In genomic region chr13:101949681-101950080, GRCh38 we compare ENCODE assay signal across 33 cellular contexts.
"Had no signal": no experiment of that assay in that cellular context is flagged by ENCODE, and none has a peak within 500 bp of the region (broad histone marks: within the 10 kb centered on the region; RNA-seq: fewer than 3 reads in every experiment).

No MANE protein-coding gene starts in this region.

- H3K4me3 ChIP-seq: adrenal gland, K562 had no signal

- H3K4me3 Mint-ChIP-seq: activated B cell treated with CpG ODN at 0.5 μM for 24 hours; activated CD4-positive, alpha-beta memory T cell treated with anti-CD3 and anti-CD28 coated beads for 36 hours; activated naive CD4-positive, alpha-beta T cell treated with anti-CD3 and anti-CD28 coated beads for 36 hours; activated T-cell treated with anti-CD3 and anti-CD28 coated beads, Interleukin-2, amount 50 U/mL, for 4 hours; activated T-helper 1 cell treated with anti-CD3 and anti-CD28 coated beads, Interleukin-12 subunit alpha, Interleukin-12 subunit beta, Interleukin-2, Interleukin-4 antibody, amounts not matched to agents 30 ng/mL and 10 ng/mL and 1 ng/mL, durations not matched to agents 14 hours and 24 hours and 36 hours; brain had no signal

- H3K27ac Mint-ChIP-seq: activated B cell treated with CpG ODN at 0.5 μM for 24 hours; activated CD4-positive, alpha-beta memory T cell treated with anti-CD3 and anti-CD28 coated beads for 36 hours; activated naive CD4-positive, alpha-beta T cell treated with anti-CD3 and anti-CD28 coated beads for 36 hours; activated naive CD4-positive, alpha-beta T cell treated with anti-CD3 and anti-CD28 coated beads, Interleukin-2, amount 50 U/mL, for 72 hours; activated T-helper 1 cell treated with anti-CD3 and anti-CD28 coated beads, Interleukin-12 subunit alpha, Interleukin-12 subunit beta, Interleukin-2, Interleukin-4 antibody, amounts not matched to agents 30 ng/mL and 10 ng/mL and 1 ng/mL, durations not matched to agents 14 hours and 24 hours and 36 hours; brain had no signal

- H3K27me3 ChIP-seq: adrenal gland had no signal

- ATAC-seq: activated naive CD4-positive, alpha-beta T cell treated with anti-CD3 and anti-CD28 coated beads, Interleukin-2, amount 50 U/mL, for 72 hours; activated T-cell treated with anti-CD3 and anti-CD28 coated beads, Interleukin-2, amount 50 U/mL, for 4 hours; K562 had no signal

- H3K4me1 ChIP-seq: adrenal gland had no signal

- H3K27ac ChIP-seq: adrenal gland, VCaP had no signal

- H3K4me1 Mint-ChIP-seq: activated B cell treated with CpG ODN at 0.5 μM for 24 hours, brain had no signal

- H3K9me3 ChIP-seq: adrenal gland had no signal

- H3K36me3 Mint-ChIP-seq: activated CD4-positive, alpha-beta memory T cell treated with anti-CD3 and anti-CD28 coated beads for 36 hours; activated naive CD4-positive, alpha-beta T cell treated with anti-CD3 and anti-CD28 coated beads, Interleukin-2, amount 50 U/mL, for 72 hours; brain had no signal

- H3K27me3 Mint-ChIP-seq: activated B cell treated with CpG ODN at 0.5 μM for 24 hours had no signal

- DNase-seq: activated B cell treated with CpG ODN at 0.5 μM for 24 hours; activated CD4-positive, alpha-beta memory T cell treated with anti-CD3 and anti-CD28 coated beads for 36 hours; activated CD4-positive, alpha-beta T cell treated with anti-CD3 and anti-CD28 coated beads for 4 hours; activated CD4-positive, alpha-beta T cell treated with anti-CD3 and anti-CD28 coated beads, Interleukin-2, amount 50 U/mL, for 1 hour; activated CD4-positive, CD25-positive, alpha-beta regulatory T cell treated with anti-CD3 and anti-CD28 coated beads, Interleukin-2, amount 50 U/mL, for 72 hours; activated CD8-positive, alpha-beta memory T cell treated with anti-CD3 and anti-CD28 coated beads, Interleukin-2, amount 50 U/mL, for 4 hours; activated gamma-delta T cell treated with Interleukin-2 at 50 U/mL for 16 hours; activated naive CD4-positive, alpha-beta T cell treated with anti-CD3 and anti-CD28 coated beads for 36 hours; activated T-cell treated with anti-CD3 and anti-CD28 coated beads for 4 hours; activated T-cell treated with anti-CD3 and anti-CD28 coated beads, Interleukin-2, amount 50 U/mL, for 4 hours; adrenal gland; caudate nucleus; cerebellar nuclear complex; Karpas-422; MM.1S; NCI-H1092 treated with DMSO at 0.1 percent for 48 hours; NCI-H146; NCI-H2029 treated with DMSO at 0.1 percent for 48 hours; NCI-H2107; NCI-H510A; NCI-H526; NCI-H748 treated with DMSO at 0.1 percent for 48 hours; NK-92 treated with Interleukin-12 subunit alpha and Interleukin-12 subunit beta, amount 100 ng/mL, for 24 hours; Right ventricle myocardium superior; SW 1271; T-helper 1 cell; T-helper 2 cell; T-helper 9 cell had no signal

- H3K36me3 ChIP-seq: adrenal gland had no signal

- H3K9me3 Mint-ChIP-seq: activated naive CD4-positive, alpha-beta T cell treated with anti-CD3 and anti-CD28 coated beads for 36 hours; activated T-helper 1 cell treated with anti-CD3 and anti-CD28 coated beads, Interleukin-12 subunit alpha, Interleukin-12 subunit beta, Interleukin-2, Interleukin-4 antibody, amounts not matched to agents 30 ng/mL and 10 ng/mL and 1 ng/mL, durations not matched to agents 14 hours and 24 hours and 36 hours had no signal
